1 cellular context compared by ENCODE assay signal in the genomic region with DNA sequence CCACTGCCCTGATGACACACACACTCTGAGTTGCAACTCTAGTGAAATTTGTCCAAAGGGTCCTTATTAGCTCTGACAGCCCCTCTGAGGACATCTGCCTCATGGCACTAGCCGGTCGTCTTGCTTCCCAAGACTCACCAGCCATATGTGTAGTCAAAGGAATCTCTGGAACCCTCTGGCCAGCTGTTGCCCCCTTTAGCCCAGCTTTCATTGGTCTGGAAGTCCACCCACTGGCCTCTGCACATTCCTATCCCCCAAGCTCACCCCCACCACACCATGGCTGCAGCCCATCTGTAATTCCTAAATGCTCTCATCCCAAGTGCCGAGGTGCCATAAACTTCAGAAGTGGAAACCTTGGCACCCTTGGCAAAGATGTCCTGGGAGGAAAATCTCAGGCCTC.
TF ChIP-seq lines count a peak whose summit lies in the region.

No MANE protein-coding gene starts in this region.

TF ChIP-seq in GM23338, 12 proteins besides CTCF, POLR2A, EP300 and RAD21 (continued from another document):
- TF ChIP-seq CREB1 (CRISPR knock-in tag; IDR thresholded peaks at IDR 0.05; ENCODE audit: low read depth): no peak
